ENCODE assay signal across 22 cellular contexts in genomic region chr1:17562375-17562774, GRCh38. TPM values are rescaled to one million over a fixed set of nuclear protein-coding genes. Genes with fewer than 3 reads are reported as not detected.
DNase-seq lines count a peak whose midpoint lies in the region; ATAC-seq, FAIRE-seq and TF ChIP-seq lines count a peak whose summit lies in the region.
"Had no signal": no experiment of that assay in that cellular context is flagged by ENCODE, and none has a peak within 500 bp of the region (broad histone marks: within the 10 kb centered on the region; RNA-seq: fewer than 3 reads in every experiment).

No MANE protein-coding gene starts in this region.

- H3K4me1 ChIP-seq in adipocyte (ENCODE audit: control insufficient read depth, insufficient read depth, low read length) (peaks cover 87% of the 10 kb centered on the region), H1 (replicated peaks in 1 of 4; ENCODE audit: control insufficient read depth in 3 of 4, insufficient read depth in 4 of 4, low read length in 3 of 4) (peaks cover 11 to 59% (median 39%) of the 10 kb centered on the region in 4 experiments), osteoblast (ENCODE audit: insufficient read depth, low read length) (peaks cover 35% of the 10 kb centered on the region), transverse colon (peaks cover 28 to 77% (median 67%) of the 10 kb centered on the region in 4 donors)

- ATAC-seq in GM21515 (IDR thresholded peaks at IDR 0.05; ENCODE audit: unreplicated experiment) (no peak), GM21786 (IDR thresholded peaks at IDR 0.05; ENCODE audit: unreplicated experiment) (no peak), GM19351 (IDR thresholded peaks at IDR 0.05; ENCODE audit: unreplicated experiment) (no peak)

- H3K4me2 ChIP-seq in H1 (ENCODE audit: insufficient read depth in 1 of 2, low read depth in 2 of 2, low read length in 2 of 2) (no peak overlapping the region), osteoblast (ENCODE audit: insufficient read depth, low read length) (no peak overlapping the region)

- DNase-seq in adipocyte (ENCODE audit: low read depth) (no peak), H1 (ENCODE audit: low read depth in 1 of 2, low spot score in 2 of 2) (no peak), osteoblast (ENCODE audit: insufficient read length, low spot score, missing footprints) (no peak), transverse colon (no peak), H7 (no peak)
- DNase-seq: activated CD4-positive, alpha-beta memory T cell treated with anti-CD3 and anti-CD28 coated beads, Interleukin-2, amount 10 ng/mL, durations not matched to agents 7 days and 5 days; activated naive CD8-positive, alpha-beta T cell treated with anti-CD3 and anti-CD28 coated beads for 36 hours; activated T-cell treated with anti-CD3 and anti-CD28 coated beads, Interleukin-2, amount 50 U/mL, for 48 hours; AML-193; COR-L47; foreskin fibroblast; naive B cell; NCI-H187; SHP77; stimulated activated CD4-positive, alpha-beta T cell treated with anti-CD3 and anti-CD28 coated beads, Interleukin-1b, Interleukin-23, amount 100 ng/mL, for 48 hours; T-helper 1 cell; WERI-Rb-1 had no signal

- H2AFZ ChIP-seq in H1 (ENCODE audit: low read length) (no peak overlapping the region), osteoblast (ENCODE audit: low read length) (no peak overlapping the region)

- H3K4ac ChIP-seq in H1 (replicated peaks; ENCODE audit: insufficient read length, low read depth, low read length), result peak overlapping the region; percentile 83

- H3K18ac ChIP-seq in H1 (ENCODE audit: extremely low read depth, low read length), result no peak overlapping the region

- TF ChIP-seq RAD21 in H1 (IDR thresholded peaks at IDR 0.05 in 1 of 2, conservative IDR thresholded peaks at IDR 0.05 in 1 of 2; ENCODE audit: low read depth in 2 of 2, low read length in 2 of 2), result no peak

- POLR2A ChIA-PET in H1 (lab: Charles Lee; ENCODE audit: partially characterized antibody), result interaction anchor here (3.0 to 4.2 kb wide), 2 partner anchors 11 to 12 kb away, joined by 16 to 35 read pairs; no protein-coding TSS in a partner anchor

- TF ChIP-seq POLR2A in H1 (IDR thresholded peaks at IDR 0.05; ENCODE audit: control extremely low read depth in 1 of 2, low read depth in 2 of 2, low read length in 2 of 2) (no peak), transverse colon (IDR thresholded peaks at IDR 0.05) (no peak)

- no peak overlapping the region for H2BK15ac ChIP-seq in H1 (ENCODE audit: low read length)

- CTCF ChIA-PET in H1 (lab: Charles Lee; ENCODE audit: partially characterized antibody), result interaction anchor here (1.2 to 86.2 kb wide), 9 partner anchors 8 to 65 kb away, joined by 3 to 1640 read pairs (median 9); no protein-coding TSS in a partner anchor

- TF ChIP-seq CTCF in H1 (IDR thresholded peaks at IDR 0.05; ENCODE audit: control extremely low read depth in 1 of 3, insufficient read depth in 1 of 3, low read depth in 1 of 3, low read length in 3 of 3) (no peak), osteoblast (IDR thresholded peaks at IDR 0.05; ENCODE audit: extremely low read depth, low read depth, low read length) (no peak), transverse colon (IDR thresholded peaks at IDR 0.05) (no peak)

- H3K27me3 ChIP-seq in adipocyte (replicated peaks; ENCODE audit: control insufficient read depth, insufficient read depth, low read length), result no peaks in the 10 kb centered on the region
- no peaks in the 10 kb centered on the region for H3K27me3 ChIP-seq in H1 (replicated peaks in 1 of 4; ENCODE audit: control insufficient read depth in 3 of 4, extremely low read depth in 1 of 4, insufficient read depth in 3 of 4, low read length in 3 of 4)
- no peaks in the 10 kb centered on the region for H3K27me3 ChIP-seq in osteoblast (ENCODE audit: insufficient read depth, low read length)
- H3K27me3 ChIP-seq in transverse colon, result no peaks in the 10 kb centered on the region
- no peaks in the 10 kb centered on the region for H3K27me3 ChIP-seq in H7 (ENCODE audit: control insufficient read depth, insufficient read depth, low read length)
- H3K27me3 ChIP-seq: right lobe of liver had no signal

- intact Hi-C loops in transverse colon (cut with DNase I; ENCODE audit: low total_unique reads), result no loop called here

- H3K27ac ChIP-seq in H1 (ENCODE audit: low read depth, low read length), result no peak overlapping the region
- H3K27ac ChIP-seq in osteoblast (ENCODE audit: low read depth, low read length), result peak overlapping the region; percentile 66
- H3K27ac ChIP-seq in transverse colon, result peak overlapping the region; percentile 54 to 93 (median 74)
- H3K27ac ChIP-seq: WERI-Rb-1 had no signal

- H3K79me1 ChIP-seq in H1 (ENCODE audit: low read depth, low read length), result peaks cover 44% of the 10 kb centered on the region

- TF ChIP-seq EP300 in H1 (IDR thresholded peaks at IDR 0.05; ENCODE audit: borderline replicate concordance in 1 of 2, low read depth in 2 of 2, low read length in 2 of 2), result no peak
- TF ChIP-seq EP300 in transverse colon (IDR thresholded peaks at IDR 0.05; ENCODE audit: low read depth), result no peak

- peak overlapping the region; percentile 85 for H3K9ac ChIP-seq in adipocyte (ENCODE audit: low read length)
- H3K9ac ChIP-seq in H1 (replicated peaks in 1 of 4; ENCODE audit: extremely low read depth in 1 of 4, low read depth in 3 of 4, low read length in 3 of 4), result no peak overlapping the region

- peak overlapping the region; percentile 47 for H4K91ac ChIP-seq in H1 (replicated peaks; ENCODE audit: insufficient read length, low read length)

- H3K4me3 ChIP-seq in adipocyte (ENCODE audit: low read length) (no peak overlapping the region), H1 (ENCODE audit: extremely low read depth in 1 of 4, insufficient read depth in 2 of 4, low read depth in 3 of 4, low read length in 4 of 4) (no peak overlapping the region), osteoblast (ENCODE audit: insufficient read depth, low read length) (no peak overlapping the region), transverse colon (no peak overlapping the region), H7 (ENCODE audit: insufficient read depth, low read depth, low read length) (no peak overlapping the region)
- H3K4me3 ChIP-seq: right lobe of liver had no signal

- H2BK12ac ChIP-seq in H1 (ENCODE audit: low read depth, low read length), result no peak overlapping the region

- H3K79me2 ChIP-seq in H1 (ENCODE audit: control insufficient read depth in 1 of 2, insufficient read depth in 2 of 2, low read length in 2 of 2) (peaks cover 0 to 96% of the 10 kb centered on the region in 2 experiments), osteoblast (ENCODE audit: insufficient read depth, low read length) (peaks cover 91% of the 10 kb centered on the region)

- H3K36me3 ChIP-seq in adipocyte (ENCODE audit: control insufficient read depth, insufficient read depth, low read length, severe bottlenecking), result no peaks in the 10 kb centered on the region
- H3K36me3 ChIP-seq in H1 (ENCODE audit: control insufficient read depth in 2 of 4, insufficient read depth in 4 of 4, low read length in 3 of 4), result no peaks in the 10 kb centered on the region
- H3K36me3 ChIP-seq in osteoblast (ENCODE audit: insufficient read depth, low read length), result no peaks in the 10 kb centered on the region
- H3K36me3 ChIP-seq in transverse colon, result no peaks in the 10 kb centered on the region
- H3K36me3 ChIP-seq in H7 (replicated peaks; ENCODE audit: control insufficient read depth, insufficient read depth, low read length), result no peaks in the 10 kb centered on the region
- H3K36me3 ChIP-seq: right lobe of liver had no signal

- peak; percentile 55 for FAIRE-seq in H1 (lab: Jason Lieb, UNC)
- FAIRE-seq: endometrium had no signal

- H3K23ac ChIP-seq in H1 (ENCODE audit: insufficient read length), result no peak overlapping the region

- no peak overlapping the region for H2AK5ac ChIP-seq in H1 (ENCODE audit: low read depth, low read length)

- no peak overlapping the region for H2BK20ac ChIP-seq in H1 (ENCODE audit: low read length)

- H3K56ac ChIP-seq in H1 (replicated peaks; ENCODE audit: insufficient read length, low read depth, low read length), result no peak overlapping the region

- H4K8ac ChIP-seq in H1 (ENCODE audit: extremely low read depth, insufficient read depth, low read length), result no peak overlapping the region; the same call in 1 of the 2 replicates

- peak overlapping the region; percentile 61; the same call in 1 of the 2 replicates for H2BK5ac ChIP-seq in H1 (ENCODE audit: low read depth, low read length)

- H2BK120ac ChIP-seq in H1 (replicated peaks; ENCODE audit: low read depth, low read length), result no peak overlapping the region

- no peak overlapping the region for H4K5ac ChIP-seq in H1 (ENCODE audit: insufficient read length, low read depth, low read length)

- peaks cover 7 to 23% of the 10 kb centered on the region in 2 experiments for H4K20me1 ChIP-seq in H1 (replicated peaks in 1 of 2; ENCODE audit: control insufficient read depth in 1 of 2, insufficient read depth in 2 of 2, low read length in 2 of 2)
- H4K20me1 ChIP-seq in osteoblast (ENCODE audit: insufficient read depth, low read length), result peaks cover under 1% of the 10 kb centered on the region

- no peaks in the 10 kb centered on the region for H3K9me3 ChIP-seq in adipocyte (ENCODE audit: control insufficient read depth, low read length)
- H3K9me3 ChIP-seq in H1 (ENCODE audit: insufficient read depth in 2 of 2, low read depth in 1 of 2, low read length in 1 of 2), result no peaks in the 10 kb centered on the region
- no peaks in the 10 kb centered on the region for H3K9me3 ChIP-seq in osteoblast (ENCODE audit: low read depth, low read length)
- no peaks in the 10 kb centered on the region for H3K9me3 ChIP-seq in transverse colon
- H3K9me3 ChIP-seq: right lobe of liver had no signal

- in situ Hi-C loops in transverse colon (cut with MboI; ENCODE audit: low pct_ligation_motif_present in 1 of 4, low pct_unique_long_range_greater_than_20kb in 1 of 4, low sequenced_read_pairs in 3 of 4), result no loop called here

- 93% methylated on average over 5 of the region's 5 CpGs; no CpG with 5 or more reads in 1 of the 2 experiments for WGBS in H1 (ENCODE audit: extremely low coverage in 1 of 2, insufficient coverage in 1 of 2, insufficient read length in 1 of 2, insufficient replicate concordance in 2 of 2, low coverage in 1 of 2, low lambda C conversion rate in 2 of 2, missing lambda C conversion rate in 1 of 2), 2 experiments
- 89% methylated on average over 3 to 5 of the region's 5 CpGs for WGBS in transverse colon (ENCODE audit: low coverage in 1 of 2), 2 donors

- H3K14ac ChIP-seq in H1 (ENCODE audit: insufficient read length), result no peak overlapping the region

- peaks cover 5% of the 10 kb centered on the region; the same call in 1 of the 2 replicates for H3K23me2 ChIP-seq in H1 (ENCODE audit: low read depth, low read length)

RNA-seq across cellular contexts. Expression of gene ARHGEF10L, which starts 22.9 kb away (rescaled TPM):
- 38.0 and 39.6 TPM in 2 replicates for total RNA-seq in H1 (2021; fragmentation: NEBNext Ultra II Directional; extraction: Animal tissue kit (Norgen Biotek cat#: 25700))
- polyA plus RNA-seq in H1 (2011; rRNA removed), result 33.6 and 55.3 TPM in 2 replicates
- 43.2 TPM for polyA plus RNA-seq in H1 (2011; cell fraction: cytosol; rRNA removed)
- polyA plus RNA-seq in H1 (2011; cell fraction: nucleus; rRNA removed), result 171 TPM
- 23.6 to 37.7 TPM (median 33.8 TPM) in 4 replicates for polyA plus RNA-seq in H1 (2012, experiment 1 of 2)
- polyA plus RNA-seq in H1 (2012, experiment 2 of 2), result 27.2 TPM
- 17.0 TPM for polyA plus RNA-seq in H1 (2013, experiment 1 of 2)
- polyA plus RNA-seq in H1 (2013, experiment 2 of 2), result 16.9 TPM
- 46.7 and 47.4 TPM in 2 replicates for polyA minus RNA-seq in H1 (2011; rRNA and poly(A)+ RNA removed)
- polyA minus RNA-seq in H1 (2011; cell fraction: cytosol; rRNA and poly(A)+ RNA removed), result 33.8 TPM
- polyA minus RNA-seq in H1 (2011; cell fraction: nucleus; rRNA and poly(A)+ RNA removed), result 74.8 TPM
- total RNA-seq in osteoblast (33.3 and 39.1 TPM in 2 replicates), transverse colon (100 to 1,000 TPM; 115 to 326 (median 199) TPM)
- 54.8 and 76.9 TPM in 2 replicates for total RNA-seq in H7 (2014; rRNA removed; shearing (Covaris generic))
- total RNA-seq: activated CD4-positive, alpha-beta memory T cell treated with anti-CD3 and anti-CD28 coated beads, Interleukin-2, amount 10 ng/mL, durations not matched to agents 7 days and 5 days; activated naive CD8-positive, alpha-beta T cell treated with anti-CD3 and anti-CD28 coated beads for 36 hours had no signal
